ENCODE assay signal across 12 cellular contexts in genomic region chr13:22073718-22074117, GRCh38.
DNase-seq lines count a peak whose midpoint lies in the region; ATAC-seq lines count a peak whose summit lies in the region.
"Had no signal": no experiment of that assay in that cellular context is flagged by ENCODE, and none has a peak within 500 bp of the region (broad histone marks: within the 10 kb centered on the region; RNA-seq: fewer than 3 reads in every experiment).

No MANE protein-coding gene starts in this region.

- peak overlapping the region; percentile 85 for H3K27ac Mint-ChIP-seq in activated naive CD8-positive, alpha-beta T cell treated with anti-CD3 and anti-CD28 coated beads, Interleukin-2, amount 50 U/mL, for 24 hours
- H3K27ac Mint-ChIP-seq: CD8-positive, alpha-beta T cell; neural progenitor cell had no signal

- ATAC-seq in GM18498 (IDR thresholded peaks at IDR 0.05; ENCODE audit: unreplicated experiment) (peak; percentile 73), GM19351 (IDR thresholded peaks at IDR 0.05; ENCODE audit: unreplicated experiment) (peak; percentile 76), HG02870 (IDR thresholded peaks at IDR 0.05; ENCODE audit: unreplicated experiment) (peak; percentile 72)
- ATAC-seq in activated naive CD8-positive, alpha-beta T cell treated with anti-CD3 and anti-CD28 coated beads, Interleukin-2, amount 50 U/mL, for 24 hours, result peak; percentile 12
- ATAC-seq: body of pancreas; CD8-positive, alpha-beta T cell had no signal

- in situ Hi-C loops in G401 (cut with HindIII; ENCODE audit: low sequenced_read_pairs), result no loop called here

- peaks cover 6% of the 10 kb centered on the region for H3K36me3 Mint-ChIP-seq in activated naive CD8-positive, alpha-beta T cell treated with anti-CD3 and anti-CD28 coated beads, Interleukin-2, amount 50 U/mL, for 24 hours (ENCODE audit: low read depth)
- H3K36me3 Mint-ChIP-seq: CD8-positive, alpha-beta T cell; neural progenitor cell had no signal

- peaks cover 70% of the 10 kb centered on the region for H3K4me1 Mint-ChIP-seq in activated naive CD8-positive, alpha-beta T cell treated with anti-CD3 and anti-CD28 coated beads, Interleukin-2, amount 50 U/mL, for 24 hours

- no peak for DNase-seq in activated naive CD8-positive, alpha-beta T cell treated with anti-CD3 and anti-CD28 coated beads, Interleukin-2, amount 50 U/mL, for 24 hours
- DNase-seq in G401 (ENCODE audit: low spot score) (no peak), NCI-H146 (lab: John Stamatoyannopoulos, UW) (no peak), RPMI8226 (no peak)
- DNase-seq: body of pancreas; CD8-positive, alpha-beta T cell; GF-D8; NCI-H1436 treated with DMSO at 0.1 percent for 48 hours had no signal

- no peaks in the 10 kb centered on the region for H3K27me3 Mint-ChIP-seq in activated naive CD8-positive, alpha-beta T cell treated with anti-CD3 and anti-CD28 coated beads, Interleukin-2, amount 50 U/mL, for 24 hours

- H3K4me3 Mint-ChIP-seq in activated naive CD8-positive, alpha-beta T cell treated with anti-CD3 and anti-CD28 coated beads, Interleukin-2, amount 50 U/mL, for 24 hours, result peak overlapping the region; percentile 35
- H3K4me3 Mint-ChIP-seq: CD8-positive, alpha-beta T cell; neural progenitor cell had no signal

- peaks cover 6% of the 10 kb centered on the region for H3K9me3 Mint-ChIP-seq in activated naive CD8-positive, alpha-beta T cell treated with anti-CD3 and anti-CD28 coated beads, Interleukin-2, amount 50 U/mL, for 24 hours
- H3K9me3 Mint-ChIP-seq: CD8-positive, alpha-beta T cell; neural progenitor cell had no signal

Comparison
In these comparisons a context has a peak if more than half of its experiments do, and no peak if none do; other contexts are left out.
1. ATAC-seq: peak in every context shown above with its lines; median percentile 76 in GM19351; 73 in GM18498; 72 in HG02870; 12 in activated naive CD8-positive, alpha-beta T cell treated with anti-CD3 and anti-CD28 coated beads, Interleukin-2, amount 50 U/mL, for 24 hours.